Comparison of ENCODE assay signal across 17 cellular contexts in genomic region chr1:37519613-37520012, GRCh38. TPM values are rescaled to one million over a fixed set of nuclear protein-coding genes. Genes with fewer than 3 reads are reported as not detected.
DNase-seq lines count a peak whose midpoint lies in the region; ATAC-seq, FAIRE-seq and TF ChIP-seq lines count a peak whose summit lies in the region.
"Had no signal": no experiment of that assay in that cellular context is flagged by ENCODE, and none has a peak within 500 bp of the region (broad histone marks: within the 10 kb centered on the region; RNA-seq: fewer than 3 reads in every experiment).

No MANE protein-coding gene starts in this region.

- peak; percentile 4 for DNase-seq in activated gamma-delta T cell treated with Interleukin-2 at 50 U/mL for 16 hours
- no peak for DNase-seq in activated gamma-delta T cell (lab: John Stamatoyannopoulos, UW)
- no peak for DNase-seq in activated CD4-positive, alpha-beta memory T cell treated with anti-CD3 and anti-CD28 coated beads, Interleukin-2, amount 10 ng/mL, durations not matched to agents 7 days and 5 days
- no peak for DNase-seq in immature natural killer cell
- no peak for DNase-seq in stimulated activated naive B cell treated with anti-CD40 and anti-IgM and Interleukin-4, amounts not matched to agents 10 μg/mL and 1 μg/mL and 100 μg/mL, for 72 hours
- no peak for DNase-seq in urothelium cell line (ENCODE audit: low spot score)
- no peak for DNase-seq in caudate nucleus (lab: John Stamatoyannopoulos, UW)
- DNase-seq: COR-L47, foreskin fibroblast, NCI-H1694 treated with DMSO at 0.1 percent for 48 hours, NCI-H345, nucleus accumbens, right cardiac atrium had no signal

- H3K27ac ChIP-seq in caudate nucleus (ENCODE audit: low read depth, low read length) = no peak overlapping the region

- no peaks in the 10 kb centered on the region for H3K27me3 Mint-ChIP-seq in activated CD4-positive, alpha-beta memory T cell treated with anti-CD3 and anti-CD28 coated beads, Interleukin-2, amount 10 ng/mL, durations not matched to agents 7 days and 5 days
- H3K27me3 Mint-ChIP-seq in immature natural killer cell (ENCODE audit: low read depth in 3 of 3) = peaks cover 2 to 10% (median 5%) of the 10 kb centered on the region in 3 donors
- H3K27me3 Mint-ChIP-seq in stimulated activated naive B cell treated with anti-CD40 and anti-IgM and Interleukin-4, amounts not matched to agents 10 μg/mL and 1 μg/mL and 100 μg/mL, for 72 hours = no peaks in the 10 kb centered on the region

- H3K4me1 Mint-ChIP-seq in activated CD4-positive, alpha-beta memory T cell treated with anti-CD3 and anti-CD28 coated beads, Interleukin-2, amount 10 ng/mL, durations not matched to agents 7 days and 5 days = peaks cover 23% of the 10 kb centered on the region
- peaks cover 22 to 24% of the 10 kb centered on the region in 2 donors for H3K4me1 Mint-ChIP-seq in immature natural killer cell
- H3K4me1 Mint-ChIP-seq in stimulated activated naive B cell treated with anti-CD40 and anti-IgM and Interleukin-4, amounts not matched to agents 10 μg/mL and 1 μg/mL and 100 μg/mL, for 72 hours = peaks cover 15 to 19% of the 10 kb centered on the region in 2 donors

- TF ChIP-seq POLR2A in GM18505 (IDR thresholded peaks at IDR 0.05; ENCODE audit: borderline replicate concordance, extremely low read depth, insufficient read depth, insufficient read length) = no peak

- peak overlapping the region; percentile 79 for H3K27ac Mint-ChIP-seq in activated CD4-positive, alpha-beta memory T cell treated with anti-CD3 and anti-CD28 coated beads, Interleukin-2, amount 10 ng/mL, durations not matched to agents 7 days and 5 days
- peak overlapping the region; percentile 22 to 91 (median 84) for H3K27ac Mint-ChIP-seq in immature natural killer cell
- no peak overlapping the region for H3K27ac Mint-ChIP-seq in stimulated activated naive B cell treated with anti-CD40 and anti-IgM and Interleukin-4, amounts not matched to agents 10 μg/mL and 1 μg/mL and 100 μg/mL, for 72 hours

- peak; percentile 11 to 13 for ATAC-seq in stimulated activated naive B cell treated with anti-CD40 and anti-IgM and Interleukin-4, amounts not matched to agents 10 μg/mL and 1 μg/mL and 100 μg/mL, for 72 hours (replicated peaks)
- ATAC-seq in GM18505 (IDR thresholded peaks at IDR 0.05; ENCODE audit: unreplicated experiment) = no peak
- ATAC-seq: right cardiac atrium, SK-N-SH treated with all-trans-retinoic acid at 6 μM for 48 hours had no signal

- POLR2A ChIA-PET in activated CD4-positive, alpha-beta memory T cell treated with anti-CD3 and anti-CD28 coated beads, Interleukin-2, amount 10 ng/mL, durations not matched to agents 7 days and 5 days (lab: Charles Lee) = interaction anchor here (0.8 to 1.2 kb wide), 4 partner anchors 32 to 76 kb away, joined by 3 to 4 read pairs (median 3); partner anchors contain the start of genes GNL2 and SNIP1

- H3K9me3 Mint-ChIP-seq in activated CD4-positive, alpha-beta memory T cell treated with anti-CD3 and anti-CD28 coated beads, Interleukin-2, amount 10 ng/mL, durations not matched to agents 7 days and 5 days = peaks cover 7% of the 10 kb centered on the region
- H3K9me3 Mint-ChIP-seq in immature natural killer cell = no peaks in the 10 kb centered on the region
- no peaks in the 10 kb centered on the region for H3K9me3 Mint-ChIP-seq in stimulated activated naive B cell treated with anti-CD40 and anti-IgM and Interleukin-4, amounts not matched to agents 10 μg/mL and 1 μg/mL and 100 μg/mL, for 72 hours

- peaks cover 4% of the 10 kb centered on the region for H3K36me3 Mint-ChIP-seq in activated CD4-positive, alpha-beta memory T cell treated with anti-CD3 and anti-CD28 coated beads, Interleukin-2, amount 10 ng/mL, durations not matched to agents 7 days and 5 days (ENCODE audit: low read depth)
- H3K36me3 Mint-ChIP-seq in immature natural killer cell = peaks cover 0 to 4% (median 0%) of the 10 kb centered on the region in 3 donors
- no peaks in the 10 kb centered on the region for H3K36me3 Mint-ChIP-seq in stimulated activated naive B cell treated with anti-CD40 and anti-IgM and Interleukin-4, amounts not matched to agents 10 μg/mL and 1 μg/mL and 100 μg/mL, for 72 hours
- H3K36me3 Mint-ChIP-seq: brain had no signal

- H3K4me3 Mint-ChIP-seq in activated CD4-positive, alpha-beta memory T cell treated with anti-CD3 and anti-CD28 coated beads, Interleukin-2, amount 10 ng/mL, durations not matched to agents 7 days and 5 days = peak overlapping the region; percentile 74
- peak overlapping the region; percentile 87 to 92 (median 91) for H3K4me3 Mint-ChIP-seq in immature natural killer cell
- peak overlapping the region in 1 of 2 donors; percentile 39 for H3K4me3 Mint-ChIP-seq in stimulated activated naive B cell treated with anti-CD40 and anti-IgM and Interleukin-4, amounts not matched to agents 10 μg/mL and 1 μg/mL and 100 μg/mL, for 72 hours

- FAIRE-seq in urothelium cell line (lab: Jason Lieb, UNC) = no peak
- FAIRE-seq: H54 had no signal

- CTCF ChIA-PET in activated CD4-positive, alpha-beta memory T cell treated with anti-CD3 and anti-CD28 coated beads, Interleukin-2, amount 10 ng/mL, durations not matched to agents 7 days and 5 days (lab: Charles Lee) = no interaction called here

RNA-seq across cellular contexts. Expression of gene MEAF6, which starts 5.0 kb away (rescaled TPM):
- total RNA-seq in activated CD4-positive, alpha-beta memory T cell treated with anti-CD3 and anti-CD28 coated beads, Interleukin-2, amount 10 ng/mL, durations not matched to agents 7 days and 5 days = 10 to 100 TPM; 63.7 to 64.2 TPM
- polyA plus RNA-seq in immature natural killer cell = 100 to 1,000 TPM; 147 to 185 (median 181) TPM

RNA-seq across cellular contexts. Expression of gene SNIP1, which starts 34.5 kb away (rescaled TPM):
- 10 to 100 TPM; 24.2 to 25.9 TPM for total RNA-seq in activated CD4-positive, alpha-beta memory T cell treated with anti-CD3 and anti-CD28 coated beads, Interleukin-2, amount 10 ng/mL, durations not matched to agents 7 days and 5 days
- polyA plus RNA-seq in immature natural killer cell = 10 to 100 TPM in 1 of 3 donors, 1 to 10 TPM in 2; 2.1 to 10.8 (median 3.2) TPM

RNA-seq across cellular contexts. Expression of gene DNALI1, which starts 37.1 kb away (rescaled TPM):
- total RNA-seq in activated CD4-positive, alpha-beta memory T cell treated with anti-CD3 and anti-CD28 coated beads, Interleukin-2, amount 10 ng/mL, durations not matched to agents 7 days and 5 days = under 1 TPM; 0.13 to 0.18 TPM
- polyA plus RNA-seq in immature natural killer cell = not detected

RNA-seq across cellular contexts. Expression of gene ZC3H12A, which starts 45.2 kb away (rescaled TPM):
- total RNA-seq in activated CD4-positive, alpha-beta memory T cell treated with anti-CD3 and anti-CD28 coated beads, Interleukin-2, amount 10 ng/mL, durations not matched to agents 7 days and 5 days = 10 to 100 TPM; 29.9 to 31.1 TPM
- polyA plus RNA-seq in immature natural killer cell = 10 to 100 TPM in 2 of 3 donors, 1 to 10 TPM in 1; 9.6 to 14.6 (median 13.1) TPM
